ENCODE assay signal across 8 cellular contexts in genomic region chr1:111739984-111740765, GRCh38.
DNase-seq lines count a peak whose midpoint lies in the region; ATAC-seq and TF ChIP-seq lines count a peak whose summit lies in the region.

No MANE protein-coding gene starts in this region.

- DNase-seq in activated T-cell treated with anti-CD3 and anti-CD28 coated beads, Interleukin-2, amount 50 U/mL, for 1 hour: peak; percentile 46
- DNase-seq in activated T-cell treated with anti-CD3 and anti-CD28 coated beads for 4 hours: no peak
- DNase-seq in NCI-H526 (lab: John Stamatoyannopoulos, UW): peak; percentile 74 to 90
- peak; percentile 53 for DNase-seq in astrocyte of the cerebellum (ENCODE audit: low read depth)
- peak; percentile 42 to 64 for DNase-seq in hippocampal formation (lab: John Stamatoyannopoulos, UW)
- DNase-seq in posterior cingulate gyrus: peak in 8 of 10 donors; percentile 56 to 95 (median 70)

- TF ChIP-seq CTCF in astrocyte of the cerebellum (IDR thresholded peaks at IDR 0.05; ENCODE audit: low read depth, low read length, missing control alignments): no peak

- intact Hi-C loops in posterior cingulate gyrus (cut with DNase I): no loop called here

- peak overlapping the region; percentile 49 for H3K4me3 ChIP-seq in astrocyte of the cerebellum (ENCODE audit: low read depth, low read length)

- ATAC-seq in GM21526 (IDR thresholded peaks at IDR 0.05; ENCODE audit: low FRiP score, unreplicated experiment) (no peak), GM21619 (IDR thresholded peaks at IDR 0.05; ENCODE audit: unreplicated experiment) (no peak)

- in situ Hi-C loops in astrocyte of the cerebellum (cut with HindIII; ENCODE audit: low sequenced_read_pairs): no loop called here
